ENCODE assay signal across 23 cellular contexts in genomic region chr14:22434901-22435565, GRCh38.
"Had no signal": no experiment of that assay in that cellular context is flagged by ENCODE, and none has a peak within 500 bp of the region (broad histone marks: within the 10 kb centered on the region; RNA-seq: fewer than 3 reads in every experiment).

No MANE protein-coding gene starts in this region.

- H3K27ac Mint-ChIP-seq: activated B cell treated with CpG ODN at 0.5 μM for 24 hours; activated CD8-positive, alpha-beta memory T cell treated with anti-CD3 and anti-CD28 coated beads, Interleukin-2, amount 10 ng/mL, durations not matched to agents 7 days and 5 days; activated CD8-positive, alpha-beta T cell treated with anti-CD3 and anti-CD28 coated beads, Interleukin-2, amount 10 ng/mL, durations not matched to agents 7 days and 5 days; activated T-cell treated with anti-CD3 and anti-CD28 coated beads, Interleukin-2, amount 50 U/mL, for 72 hours; nephron progenitor cell; progenitor cell of endocrine pancreas; T-helper 2 cell treated with Interferon-gamma antibody and Interleukin-4, amounts not matched to agents 5 μg/mL and 100 μg/mL, for 36 hours; type B pancreatic cell had no signal

- ATAC-seq: activated CD8-positive, alpha-beta memory T cell treated with anti-CD3 and anti-CD28 coated beads, Interleukin-2, amount 10 ng/mL, durations not matched to agents 7 days and 5 days; activated CD8-positive, alpha-beta T cell treated with anti-CD3 and anti-CD28 coated beads, Interleukin-2, amount 10 ng/mL, durations not matched to agents 7 days and 5 days; activated T-cell treated with anti-CD3 and anti-CD28 coated beads, Interleukin-2, amount 50 U/mL, for 72 hours; left lung; lower lobe of right lung; right lobe of liver; stimulated activated naive CD8-positive, alpha-beta T cell treated with anti-CD3 and anti-CD28 coated beads, Interleukin-15, Interleukin-2, amounts not matched to agents 100 U/mL and 50 U/mL, for 24 hours had no signal

- H3K9me3 Mint-ChIP-seq: activated B cell treated with CpG ODN at 0.5 μM for 24 hours; activated T-cell treated with anti-CD3 and anti-CD28 coated beads, Interleukin-2, amount 50 U/mL, for 72 hours; nephron progenitor cell; T-helper 2 cell treated with Interferon-gamma antibody and Interleukin-4, amounts not matched to agents 5 μg/mL and 100 μg/mL, for 36 hours; type B pancreatic cell had no signal

- DNase-seq: activated B cell treated with CpG ODN at 0.5 μM for 24 hours; activated CD4-positive, alpha-beta T cell treated with anti-CD3 and anti-CD28 coated beads, Interleukin-2, amount 50 U/mL, for 1 hour; activated CD8-positive, alpha-beta memory T cell treated with anti-CD3 and anti-CD28 coated beads, Interleukin-2, amount 10 ng/mL, durations not matched to agents 7 days and 5 days; activated CD8-positive, alpha-beta T cell treated with anti-CD3 and anti-CD28 coated beads, Interleukin-2, amount 10 ng/mL, durations not matched to agents 7 days and 5 days; activated naive CD4-positive, alpha-beta T cell; activated T-cell treated with anti-CD3 and anti-CD28 coated beads, Interleukin-2, amount 50 U/mL, for 72 hours; amygdala; central memory CD4-positive, alpha-beta T cell; dermis blood vessel endothelial cell; effector CD4-positive, alpha-beta T cell; esophagus squamous epithelium; left lung; lower lobe of right lung; mesenchymal stem cell; nephron progenitor cell; ovary; right lobe of liver; stimulated activated CD4-positive, alpha-beta T cell treated with anti-CD3 and anti-CD28 coated beads, Interleukin-2, amount 100 ng/mL, for 48 hours; stimulated activated naive CD8-positive, alpha-beta T cell treated with anti-CD3 and anti-CD28 coated beads, Interleukin-15, Interleukin-2, amounts not matched to agents 100 U/mL and 50 U/mL, for 24 hours; uterus had no signal

- H3K27me3 Mint-ChIP-seq: activated CD8-positive, alpha-beta memory T cell treated with anti-CD3 and anti-CD28 coated beads, Interleukin-2, amount 10 ng/mL, durations not matched to agents 7 days and 5 days had no signal

- H3K4me3 Mint-ChIP-seq: activated B cell treated with CpG ODN at 0.5 μM for 24 hours; activated CD8-positive, alpha-beta memory T cell treated with anti-CD3 and anti-CD28 coated beads, Interleukin-2, amount 10 ng/mL, durations not matched to agents 7 days and 5 days; activated CD8-positive, alpha-beta T cell treated with anti-CD3 and anti-CD28 coated beads, Interleukin-2, amount 10 ng/mL, durations not matched to agents 7 days and 5 days; activated T-cell treated with anti-CD3 and anti-CD28 coated beads, Interleukin-2, amount 50 U/mL, for 72 hours; nephron progenitor cell; T-helper 2 cell treated with Interferon-gamma antibody and Interleukin-4, amounts not matched to agents 5 μg/mL and 100 μg/mL, for 36 hours; type B pancreatic cell had no signal

- H3K36me3 Mint-ChIP-seq: activated CD8-positive, alpha-beta memory T cell treated with anti-CD3 and anti-CD28 coated beads, Interleukin-2, amount 10 ng/mL, durations not matched to agents 7 days and 5 days; type B pancreatic cell had no signal

- H3K4me1 Mint-ChIP-seq: activated CD8-positive, alpha-beta memory T cell treated with anti-CD3 and anti-CD28 coated beads, Interleukin-2, amount 10 ng/mL, durations not matched to agents 7 days and 5 days; nephron progenitor cell had no signal
